12 cellular contexts compared by ENCODE assay signal in the genomic region with DNA sequence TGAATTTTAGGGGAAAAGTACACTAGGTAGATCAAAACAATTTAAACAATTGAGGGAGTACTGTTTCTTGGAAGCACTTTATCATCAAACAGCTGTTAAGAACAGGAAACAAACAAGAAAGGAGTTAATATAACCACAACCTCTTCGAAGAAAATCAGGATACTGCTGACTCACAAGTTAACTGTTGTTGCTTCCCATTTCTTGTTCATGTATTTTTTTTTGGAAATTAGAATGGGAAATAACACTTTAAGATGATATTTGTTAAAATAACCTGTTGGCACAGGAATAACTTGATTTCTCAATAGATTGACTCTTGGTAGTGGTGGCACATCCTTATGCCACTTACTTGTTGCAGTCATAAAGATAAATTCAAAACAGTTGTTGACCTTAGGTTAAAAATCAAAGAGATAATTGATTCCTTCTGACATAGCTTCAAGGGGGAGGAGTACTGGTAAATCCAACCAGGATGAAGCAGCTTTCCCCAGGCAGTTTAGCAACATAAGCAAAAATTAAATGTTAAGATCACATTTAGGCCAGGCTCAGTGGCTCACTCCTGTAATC. TPM values are rescaled to one million over a fixed set of nuclear protein-coding genes. Genes with fewer than 3 reads are reported as not detected.
DNase-seq lines count a peak whose midpoint lies in the region; ATAC-seq and TF ChIP-seq lines count a peak whose summit lies in the region.
"Had no signal": no experiment of that assay in that cellular context is flagged by ENCODE, and none has a peak within 500 bp of the region (broad histone marks: within the 10 kb centered on the region; RNA-seq: fewer than 3 reads in every experiment).

No MANE protein-coding gene starts in this region.

- no peaks in the 10 kb centered on the region for H3K9me3 Mint-ChIP-seq in activated CD4-positive, alpha-beta memory T cell treated with anti-CD3 and anti-CD28 coated beads for 36 hours

- intact Hi-C loops in left ventricle myocardium inferior (cut with micrococcal nuclease): no loop called here
- intact Hi-C loops in heart left ventricle (cut with DNase I): no loop called here
- intact Hi-C loops in activated CD4-positive, alpha-beta memory T cell treated with anti-CD3 and anti-CD28 coated beads for 36 hours (cut with micrococcal nuclease): loop anchor here (5.0 to 10.0 kb wide), 5 partner anchors 111 to 914 kb away; partner anchors contain the start of genes MINDY2 and RNF111
- intact Hi-C loops in upper lobe of right lung (cut with DNase I): no loop called here

- peaks cover 77% of the 10 kb centered on the region for H3K79me2 ChIP-seq in hepatocyte

- peak overlapping the region; percentile 68 for H3K27ac Mint-ChIP-seq in activated CD4-positive, alpha-beta memory T cell treated with anti-CD3 and anti-CD28 coated beads for 36 hours

- no peaks in the 10 kb centered on the region for H3K27me3 ChIP-seq in left ventricle myocardium inferior (ENCODE audit: low read depth)
- no peaks in the 10 kb centered on the region for H3K27me3 ChIP-seq in heart left ventricle
- H3K27me3 ChIP-seq in hepatocyte: no peaks in the 10 kb centered on the region
- H3K27me3 ChIP-seq in upper lobe of right lung: no peaks in the 10 kb centered on the region

- H3K9me2 ChIP-seq in hepatocyte (replicated peaks; ENCODE audit: insufficient read depth): no peaks in the 10 kb centered on the region

- peak overlapping the region; percentile 96 for H3K4me3 ChIP-seq in left ventricle myocardium inferior
- H3K4me3 ChIP-seq in heart left ventricle: peak overlapping the region in 3 of 12 donors; percentile 2 to 99 (median 3)
- H3K4me3 ChIP-seq in hepatocyte: no peak overlapping the region
- no peak overlapping the region for H3K4me3 ChIP-seq in upper lobe of right lung
- H3K4me3 ChIP-seq: mucosa of descending colon had no signal

- H3K27ac ChIP-seq in left ventricle myocardium inferior (replicated peaks) (peak overlapping the region; percentile 99), heart left ventricle (peak overlapping the region in 5 of 12 donors; percentile 3 to 100 (median 29)), hepatocyte (no peak overlapping the region), upper lobe of right lung (peak overlapping the region; percentile 39)

- no peak for DNase-seq in left ventricle myocardium inferior
- no peak for DNase-seq in heart left ventricle
- no peak for DNase-seq in activated CD4-positive, alpha-beta memory T cell treated with anti-CD3 and anti-CD28 coated beads for 36 hours
- no peak for DNase-seq in hepatocyte (ENCODE audit: low spot score)
- DNase-seq in upper lobe of right lung: no peak
- DNase-seq in DMS 273 (lab: John Stamatoyannopoulos, UW; ENCODE audit: unreplicated experiment): no peak
- DNase-seq in COR-L47 (lab: John Stamatoyannopoulos, UW): no peak
- DNase-seq in activated CD4-positive, alpha-beta T cell treated with anti-CD3 and anti-CD28 coated beads for 48 hours: no peak
- DNase-seq: activated effector memory CD4-positive, alpha-beta T cell treated with Interleukin-2 at 50 U/mL for 16 hours; DMS153; NCI-H2171 treated with DMSO at 0.1 percent for 48 hours had no signal

- TF ChIP-seq CTCF in left ventricle myocardium inferior (IDR thresholded peaks at IDR 0.05; ENCODE audit: borderline replicate concordance) (no peak), heart left ventricle (IDR thresholded peaks at IDR 0.05) (no peak), hepatocyte (IDR thresholded peaks at IDR 0.05; ENCODE audit: poor library complexity) (no peak), upper lobe of right lung (IDR thresholded peaks at IDR 0.05) (no peak)

- H3K4me1 ChIP-seq in left ventricle myocardium inferior (peaks cover 62% of the 10 kb centered on the region), heart left ventricle (peaks cover 0 to 59% (median 36%) of the 10 kb centered on the region in 12 donors), hepatocyte (ENCODE audit: insufficient read depth) (peaks cover 11% of the 10 kb centered on the region), upper lobe of right lung (peaks cover 45% of the 10 kb centered on the region)

- POLR2A ChIA-PET in activated CD4-positive, alpha-beta memory T cell treated with anti-CD3 and anti-CD28 coated beads for 36 hours (lab: Charles Lee): interaction anchor here (1.0 kb wide), 1 partner anchor 28 kb away, joined by 6 read pairs; the partner anchor contains the start of gene GTF2A2

- H2AFZ ChIP-seq in hepatocyte: no peak overlapping the region

- H3K36me3 Mint-ChIP-seq in activated CD4-positive, alpha-beta memory T cell treated with anti-CD3 and anti-CD28 coated beads for 36 hours: peaks cover 27% of the 10 kb centered on the region

- peak overlapping the region; percentile 20 for H3K4me2 ChIP-seq in hepatocyte

- H3K4me1 Mint-ChIP-seq in activated CD4-positive, alpha-beta memory T cell treated with anti-CD3 and anti-CD28 coated beads for 36 hours (ENCODE audit: low read depth): peaks cover 47% of the 10 kb centered on the region

- no peak overlapping the region for H3K4me3 Mint-ChIP-seq in activated CD4-positive, alpha-beta memory T cell treated with anti-CD3 and anti-CD28 coated beads for 36 hours

- CTCF ChIA-PET in activated CD4-positive, alpha-beta memory T cell treated with anti-CD3 and anti-CD28 coated beads for 36 hours (lab: Charles Lee): interaction anchor here (1.3 kb wide), 2 partner anchors 153 to 642 kb away, joined by 3 read pairs; no protein-coding TSS in a partner anchor

- no peak for ATAC-seq in heart left ventricle
- no peak for ATAC-seq in upper lobe of right lung
- ATAC-seq: mucosa of descending colon had no signal

- H3K9me3 ChIP-seq in left ventricle myocardium inferior (replicated peaks) (no peaks in the 10 kb centered on the region), heart left ventricle (no peaks in the 10 kb centered on the region), hepatocyte (ENCODE audit: low read depth) (no peaks in the 10 kb centered on the region), upper lobe of right lung (no peaks in the 10 kb centered on the region)
- H3K9me3 ChIP-seq: mucosa of descending colon had no signal

- no peaks in the 10 kb centered on the region for H3K27me3 Mint-ChIP-seq in activated CD4-positive, alpha-beta memory T cell treated with anti-CD3 and anti-CD28 coated beads for 36 hours

- WGBS in heart left ventricle, 4 donors: 10 to 23% (median 11%) methylated on average over 1 of the region's 1 CpG
- WGBS in hepatocyte (ENCODE audit: low lambda C conversion rate, missing lambda C conversion rate): 15% methylated on average over 1 of the region's 1 CpG

- H3K36me3 ChIP-seq in left ventricle myocardium inferior: peaks cover 22% of the 10 kb centered on the region
- peaks cover 0 to 42% (median 22%) of the 10 kb centered on the region in 9 donors for H3K36me3 ChIP-seq in heart left ventricle
- no peaks in the 10 kb centered on the region for H3K36me3 ChIP-seq in hepatocyte (replicated peaks; ENCODE audit: insufficient read depth, low read depth)
- H3K36me3 ChIP-seq in upper lobe of right lung: peaks cover 26% of the 10 kb centered on the region

- no peak for TF ChIP-seq POLR2A in heart left ventricle (IDR thresholded peaks at IDR 0.05)

- H4K20me1 ChIP-seq in hepatocyte (ENCODE audit: insufficient read depth, poor library complexity, severe bottlenecking): peaks cover 59% of the 10 kb centered on the region

RNA-seq across cellular contexts. Expression of gene BNIP2, which starts 3.3 kb away (rescaled TPM):
- total RNA-seq in left ventricle myocardium inferior (78.0 TPM), heart left ventricle (100 to 1,000 TPM in 2 of 9 donors, 10 to 100 TPM in 7; 70.5 to 103 (median 87.1) TPM), hepatocyte (78.2 and 102 TPM in 2 replicates), upper lobe of right lung (105 TPM)
- polyA plus RNA-seq in heart left ventricle (10 to 100 TPM; 36.8 to 61.6 TPM), hepatocyte (55.0 and 77.0 TPM in 2 replicates)
- 10 to 100 TPM; 55.2 to 58.0 TPM for total RNA-seq in activated CD4-positive, alpha-beta memory T cell treated with anti-CD3 and anti-CD28 coated beads for 36 hours

RNA-seq across cellular contexts. Expression of gene GTF2A2, which starts 28.5 kb away (rescaled TPM):
- total RNA-seq in left ventricle myocardium inferior (126 TPM), heart left ventricle (100 to 1,000 TPM in 7 of 9 donors, 10 to 100 TPM in 2; 23.8 to 156 (median 115) TPM), hepatocyte (42.9 and 50.9 TPM in 2 replicates), upper lobe of right lung (73.6 TPM)
- polyA plus RNA-seq in heart left ventricle (100 to 1,000 TPM in 1 of 2 donors, 10 to 100 TPM in 1; 88.4 to 110 TPM), hepatocyte (252 and 253 TPM in 2 replicates)
- 100 to 1,000 TPM; 165 to 167 TPM for total RNA-seq in activated CD4-positive, alpha-beta memory T cell treated with anti-CD3 and anti-CD28 coated beads for 36 hours
